ENCODE assay signal across 28 cellular contexts in the genomic region with DNA sequence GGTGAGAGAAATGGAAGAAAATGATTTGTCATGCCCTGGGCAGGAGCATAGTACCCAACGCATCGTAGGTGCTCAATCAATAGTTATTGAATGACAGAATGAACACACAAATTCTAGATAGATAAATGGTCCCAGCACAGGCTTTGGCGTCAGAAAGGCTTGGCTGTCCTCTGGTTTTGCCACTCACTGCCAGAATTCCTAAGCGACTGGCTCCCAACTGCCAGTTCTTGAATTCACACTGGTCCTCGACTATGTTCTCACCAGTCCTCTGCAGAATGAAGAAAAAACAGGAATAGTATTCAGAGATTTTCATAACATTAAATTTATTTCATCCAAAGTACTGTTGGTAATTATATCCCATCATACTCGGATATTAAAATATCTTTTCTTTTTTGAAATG.
"Had no signal": no experiment of that assay in that cellular context is flagged by ENCODE, and none has a peak within 500 bp of the region (broad histone marks: within the 10 kb centered on the region; RNA-seq: fewer than 3 reads in every experiment).

No MANE protein-coding gene starts in this region.

- ATAC-seq: activated CD4-positive, alpha-beta T cell treated with anti-CD3 and anti-CD28 coated beads for 36 hours; activated CD8-positive, alpha-beta T cell treated with anti-CD3 and anti-CD28 coated beads, Interleukin-2, amount 10 ng/mL, durations not matched to agents 7 days and 5 days; activated naive CD8-positive, alpha-beta T cell treated with anti-CD3 and anti-CD28 coated beads, Interleukin-2, amount 50 U/mL, for 24 hours; activated T-cell treated with anti-CD3 and anti-CD28 coated beads, Interleukin-2, amount 50 U/mL, for 4 hours; activated T-helper 17 cell treated with anti-CD3 and anti-CD28 coated beads, Interleukin-2, amount 50 U/mL, for 72 hours; body of pancreas; esophagus mucosa; heart left ventricle; T-helper 17 cell had no signal

- H3K4me3 Mint-ChIP-seq: activated CD4-positive, alpha-beta memory T cell treated with anti-CD3 and anti-CD28 coated beads for 36 hours; activated CD4-positive, alpha-beta T cell treated with anti-CD3 and anti-CD28 coated beads for 36 hours; activated CD4-positive, alpha-beta T cell treated with anti-CD3 and anti-CD28 coated beads, Interleukin-2, amount 10 ng/mL, durations not matched to agents 24 days and 14 days; activated CD8-positive, alpha-beta T cell treated with anti-CD3 and anti-CD28 coated beads, Interleukin-2, amount 10 ng/mL, durations not matched to agents 7 days and 5 days; activated naive CD4-positive, alpha-beta T cell treated with anti-CD3 and anti-CD28 coated beads, Interleukin-2, amount 50 U/mL, for 24 hours; activated naive CD8-positive, alpha-beta T cell treated with anti-CD3 and anti-CD28 coated beads for 36 hours; activated naive CD8-positive, alpha-beta T cell treated with anti-CD3 and anti-CD28 coated beads, Interleukin-2, amount 50 U/mL, for 24 hours; activated T-cell treated with anti-CD3 and anti-CD28 coated beads, Interleukin-2, amount 50 U/mL, for 4 hours; activated T-helper 17 cell treated with anti-CD3 and anti-CD28 coated beads, Interleukin-2, amount 50 U/mL, for 72 hours; central memory CD8-positive, alpha-beta T cell; T-helper 17 cell; T-helper 2 cell treated with Interferon-gamma antibody and Interleukin-4, amounts not matched to agents 5 μg/mL and 100 μg/mL, for 36 hours had no signal

- DNase-seq: activated CD4-positive, alpha-beta memory T cell treated with anti-CD3 and anti-CD28 coated beads for 36 hours; activated CD4-positive, alpha-beta T cell treated with anti-CD3 and anti-CD28 coated beads for 36 hours; activated CD4-positive, alpha-beta T cell treated with anti-CD3 and anti-CD28 coated beads, Interleukin-2, amount 10 ng/mL, durations not matched to agents 24 days and 14 days; activated CD4-positive, CD25-positive, alpha-beta regulatory T cell; activated CD4-positive, CD25-positive, alpha-beta regulatory T cell treated with anti-CD3 and anti-CD28 coated beads, Interleukin-2, amount 50 U/mL, for 72 hours; activated CD8-positive, alpha-beta T cell treated with anti-CD3 and anti-CD28 coated beads, Interleukin-2, amount 10 ng/mL, durations not matched to agents 7 days and 5 days; activated effector memory CD4-positive, alpha-beta T cell treated with Interleukin-2 at 50 U/mL for 16 hours; activated gamma-delta T cell treated with Interleukin-2 at 50 U/mL for 16 hours; activated naive CD4-positive, alpha-beta T cell treated with Interleukin-2 at 50 U/mL for 16 hours; activated naive CD8-positive, alpha-beta T cell treated with anti-CD3 and anti-CD28 coated beads for 36 hours; activated naive CD8-positive, alpha-beta T cell treated with anti-CD3 and anti-CD28 coated beads, Interleukin-2, amount 50 U/mL, for 24 hours; activated T-cell treated with anti-CD3 and anti-CD28 coated beads, Interleukin-2, amount 50 U/mL, for 4 hours; aorta; body of pancreas; effector CD8-positive, alpha-beta T cell; foreskin fibroblast; glutamatergic neuron; heart left ventricle; T-helper 1 cell; T-helper 17 cell; T1000; WERI-Rb-1 had no signal

- H3K4me3 ChIP-seq: adrenal gland, body of pancreas, heart left ventricle had no signal

- H3K9me3 Mint-ChIP-seq: activated naive CD8-positive, alpha-beta T cell treated with anti-CD3 and anti-CD28 coated beads, Interleukin-2, amount 50 U/mL, for 24 hours; activated T-cell treated with anti-CD3 and anti-CD28 coated beads, Interleukin-2, amount 50 U/mL, for 4 hours; activated T-helper 17 cell treated with anti-CD3 and anti-CD28 coated beads, Interleukin-2, amount 50 U/mL, for 72 hours; T-helper 2 cell treated with Interferon-gamma antibody and Interleukin-4, amounts not matched to agents 5 μg/mL and 100 μg/mL, for 36 hours had no signal

- H3K27me3 ChIP-seq: adrenal gland, body of pancreas, heart left ventricle had no signal

- H3K27ac ChIP-seq: adrenal gland, body of pancreas, heart left ventricle, WERI-Rb-1 had no signal

- H3K27me3 Mint-ChIP-seq: activated CD4-positive, alpha-beta memory T cell treated with anti-CD3 and anti-CD28 coated beads for 36 hours; activated CD4-positive, alpha-beta T cell treated with anti-CD3 and anti-CD28 coated beads for 36 hours; activated CD4-positive, alpha-beta T cell treated with anti-CD3 and anti-CD28 coated beads, Interleukin-2, amount 10 ng/mL, durations not matched to agents 24 days and 14 days; activated naive CD4-positive, alpha-beta T cell treated with anti-CD3 and anti-CD28 coated beads, Interleukin-2, amount 50 U/mL, for 24 hours; activated naive CD8-positive, alpha-beta T cell treated with anti-CD3 and anti-CD28 coated beads for 36 hours; activated naive CD8-positive, alpha-beta T cell treated with anti-CD3 and anti-CD28 coated beads, Interleukin-2, amount 50 U/mL, for 24 hours; activated T-helper 17 cell treated with anti-CD3 and anti-CD28 coated beads, Interleukin-2, amount 50 U/mL, for 72 hours; central memory CD8-positive, alpha-beta T cell; T-helper 17 cell had no signal

- H3K27ac Mint-ChIP-seq: activated CD4-positive, alpha-beta memory T cell treated with anti-CD3 and anti-CD28 coated beads for 36 hours; activated CD4-positive, alpha-beta T cell treated with anti-CD3 and anti-CD28 coated beads for 36 hours; activated CD4-positive, alpha-beta T cell treated with anti-CD3 and anti-CD28 coated beads, Interleukin-2, amount 10 ng/mL, durations not matched to agents 24 days and 14 days; activated CD8-positive, alpha-beta T cell treated with anti-CD3 and anti-CD28 coated beads, Interleukin-2, amount 10 ng/mL, durations not matched to agents 7 days and 5 days; activated naive CD4-positive, alpha-beta T cell treated with anti-CD3 and anti-CD28 coated beads, Interleukin-2, amount 50 U/mL, for 24 hours; activated naive CD8-positive, alpha-beta T cell treated with anti-CD3 and anti-CD28 coated beads for 36 hours; activated naive CD8-positive, alpha-beta T cell treated with anti-CD3 and anti-CD28 coated beads, Interleukin-2, amount 50 U/mL, for 24 hours; activated T-helper 17 cell treated with anti-CD3 and anti-CD28 coated beads, Interleukin-2, amount 50 U/mL, for 72 hours; T-helper 17 cell; T-helper 2 cell treated with Interferon-gamma antibody and Interleukin-4, amounts not matched to agents 5 μg/mL and 100 μg/mL, for 36 hours had no signal

- H3K36me3 ChIP-seq: adrenal gland, WERI-Rb-1 had no signal

- H3K9me3 ChIP-seq: adrenal gland, body of pancreas had no signal
